1 cellular context compared by ENCODE assay signal in genomic region chr16:73053379-73054130, GRCh38.
TF ChIP-seq lines count a peak whose summit lies in the region.

No MANE protein-coding gene starts in this region.

TF ChIP-seq in A549, 52 proteins besides CTCF, POLR2A, EP300 and RAD21:
- TF ChIP-seq JUNB (IDR thresholded peaks at IDR 0.05): peak; percentile 75
- 0 out of 2 replicates have a peak, but pooled peaks have one; percentile 58 for TF ChIP-seq HOXB5 (CRISPR knock-in tag; IDR thresholded peaks at IDR 0.05)
- peak; percentile 63 to 74 for TF ChIP-seq JUN (IDR thresholded peaks at IDR 0.05)
- TF ChIP-seq HMGXB4 (CRISPR knock-in tag; IDR thresholded peaks at IDR 0.05; ENCODE audit: borderline replicate concordance): no peak
- TF ChIP-seq NR3C1 (IDR thresholded peaks at IDR 0.05): no peak
- TF ChIP-seq MAFK (IDR thresholded peaks at IDR 0.05; ENCODE audit: partially characterized antibody): peak; percentile 49
- peak; percentile 39; the same call in 1 of the 2 replicates for TF ChIP-seq PBX3 (IDR thresholded peaks at IDR 0.05)
- no peak for TF ChIP-seq ZC3H11A (IDR thresholded peaks at IDR 0.05)
- no peak for TF ChIP-seq HEYL (CRISPR knock-in tag; IDR thresholded peaks at IDR 0.05)
- peak; percentile 77; the same call in 1 of the 2 replicates for TF ChIP-seq FOSL2 (IDR thresholded peaks at IDR 0.05)
- peak; percentile 95 for TF ChIP-seq FOSL2 (CRISPR knock-in tag; IDR thresholded peaks at IDR 0.05)
- TF ChIP-seq MAX (IDR thresholded peaks at IDR 0.05): peak; percentile 73
- peak; percentile 80; the same call in 1 of the 2 replicates for TF ChIP-seq ATOH8 (CRISPR knock-in tag; IDR thresholded peaks at IDR 0.05; ENCODE audit: low read depth)
- peak; percentile 69 for TF ChIP-seq GATA3 (IDR thresholded peaks at IDR 0.05; ENCODE audit: borderline replicate concordance)
- TF ChIP-seq HOXB13 (CRISPR knock-in tag; IDR thresholded peaks at IDR 0.05; ENCODE audit: low read depth): peak; percentile 71; the same call in 1 of the 2 replicates
- 0 out of 2 replicates have a peak, but pooled peaks have one; percentile 37 for TF ChIP-seq FOSB (CRISPR knock-in tag; IDR thresholded peaks at IDR 0.05)
- TF ChIP-seq BCL3 (IDR thresholded peaks at IDR 0.05): no peak; the same call in 2 of the 3 replicates
